ENCODE assay signal across 1 cellular context in genomic region chr7:94642838-94643653, GRCh38.
TF ChIP-seq lines count a peak whose summit lies in the region.

No MANE protein-coding gene starts in this region.

TF ChIP-seq in HepG2, 621 proteins besides CTCF, POLR2A, EP300 and RAD21 (continued from another document and continues in another):
- TF ChIP-seq TAF1 (CRISPR knock-in tag; IDR thresholded peaks at IDR 0.05) (0 out of 2 replicates have a peak, but pooled peaks have one; percentile 29), ZSCAN29 (CRISPR knock-in tag; conservative IDR thresholded peaks at IDR 0.05) (peak; percentile 78; the same call in 1 of the 2 replicates), ZNF180 (CRISPR knock-in tag; IDR thresholded peaks at IDR 0.05; ENCODE audit: borderline replicate concordance, low read depth) (no peak), NFIB (CRISPR knock-in tag; IDR thresholded peaks at IDR 0.05; ENCODE audit: borderline replicate concordance) (no peak), SP140L (CRISPR knock-in tag; IDR thresholded peaks at IDR 0.05; ENCODE audit: borderline replicate concordance) (no peak), NR2F1 (CRISPR knock-in tag; IDR thresholded peaks at IDR 0.05) (peak in 1 of 2 experiments; percentile 56; a peak in 1 of 4 replicates), HNRNPUL1 (IDR thresholded peaks at IDR 0.05; ENCODE audit: low read depth, low read length) (no peak), ESRRA (CRISPR knock-in tag; IDR thresholded peaks at IDR 0.05; ENCODE audit: low read depth) (peak; percentile 52; the same call in 1 of the 2 replicates), MTA1 (CRISPR knock-in tag; IDR thresholded peaks at IDR 0.05; ENCODE audit: borderline replicate concordance) (peak; percentile 57; the same call in 1 of the 2 replicates), HMG20A (CRISPR knock-in tag; IDR thresholded peaks at IDR 0.05; ENCODE audit: borderline replicate concordance) (peak; percentile 98), ZNF121 (CRISPR knock-in tag; IDR thresholded peaks at IDR 0.05) (peak; percentile 77), KLF12 (CRISPR knock-in tag; IDR thresholded peaks at IDR 0.05; ENCODE audit: borderline replicate concordance) (no peak), SALL1 (CRISPR knock-in tag; IDR thresholded peaks at IDR 0.05) (peak; percentile 96), ZNF251 (CRISPR knock-in tag; IDR thresholded peaks at IDR 0.05) (no peak), ZBTB33 (CRISPR knock-in tag; IDR thresholded peaks at IDR 0.05) (no peak), NFKBIZ (CRISPR knock-in tag; IDR thresholded peaks at IDR 0.05) (peak; percentile 88; the same call in 1 of the 2 replicates), TRAFD1 (CRISPR knock-in tag; IDR thresholded peaks at IDR 0.05; ENCODE audit: borderline replicate concordance) (no peak), ZNF34 (CRISPR knock-in tag; IDR thresholded peaks at IDR 0.05; ENCODE audit: borderline replicate concordance) (no peak), ZNF672 (CRISPR knock-in tag; IDR thresholded peaks at IDR 0.05) (no peak), ZNF275 (CRISPR knock-in tag; IDR thresholded peaks at IDR 0.05; ENCODE audit: borderline replicate concordance) (no peak), BRF2 (CRISPR knock-in tag; IDR thresholded peaks at IDR 0.05) (no peak), SOX6 (IDR thresholded peaks at IDR 0.05) (no peak), SOX6 (CRISPR knock-in tag; IDR thresholded peaks at IDR 0.05) (peak; percentile 94), ZBTB7A (CRISPR knock-in tag; IDR thresholded peaks at IDR 0.05) (no peak), ZNF484 (CRISPR knock-in tag; IDR thresholded peaks at IDR 0.05; ENCODE audit: borderline replicate concordance, low read depth) (no peak), DPF2 (CRISPR knock-in tag; IDR thresholded peaks at IDR 0.05; ENCODE audit: borderline replicate concordance, low read depth) (peak; percentile 98), TERF1 (CRISPR knock-in tag; IDR thresholded peaks at IDR 0.05) (no peak), NCOA1 (CRISPR knock-in tag; IDR thresholded peaks at IDR 0.05) (peak; percentile 65; the same call in 1 of the 2 replicates), ZNF136 (CRISPR knock-in tag; IDR thresholded peaks at IDR 0.05; ENCODE audit: low read depth) (0 out of 2 replicates have a peak, but pooled peaks have one; percentile 35), ZNF644 (CRISPR knock-in tag; IDR thresholded peaks at IDR 0.05; ENCODE audit: low read depth) (peak; percentile 70), NCOR1 (IDR thresholded peaks at IDR 0.05; ENCODE audit: borderline replicate concordance, low read length) (peak; percentile 62), FOXJ3 (CRISPR knock-in tag; IDR thresholded peaks at IDR 0.05; ENCODE audit: borderline replicate concordance) (peak; percentile 98), EHMT2 (IDR thresholded peaks at IDR 0.05; ENCODE audit: borderline replicate concordance, low read depth, low read length) (peak; percentile 89; the same call in 1 of the 2 replicates), ZNF343 (CRISPR knock-in tag; IDR thresholded peaks at IDR 0.05) (peak; percentile 73; the same call in 1 of the 2 replicates), ZNF556 (CRISPR knock-in tag; IDR thresholded peaks at IDR 0.05; ENCODE audit: borderline replicate concordance) (peak; percentile 59; the same call in 1 of the 2 replicates), SOX13 (IDR thresholded peaks at IDR 0.05) (0 out of 2 replicates have a peak, but pooled peaks have one; percentile 38), SOX13 (CRISPR knock-in tag; conservative IDR thresholded peaks at IDR 0.05 in 1 of 2, IDR thresholded peaks at IDR 0.05 in 1 of 2) (peak in 1 of 2 experiments; percentile 94; a peak in 2 of 4 replicates), GATAD1 (CRISPR knock-in tag; IDR thresholded peaks at IDR 0.05) (0 out of 2 replicates have a peak, but pooled peaks have one; percentile 25), HNF1A (IDR thresholded peaks at IDR 0.05; ENCODE audit: low read depth) (peak; percentile 51; the same call in 1 of the 2 replicates), HNF1A (CRISPR knock-in tag; IDR thresholded peaks at IDR 0.05; ENCODE audit: borderline replicate concordance) (peak; percentile 88), ZFP82 (CRISPR knock-in tag; IDR thresholded peaks at IDR 0.05; ENCODE audit: borderline replicate concordance) (no peak), ZSCAN30 (CRISPR knock-in tag; IDR thresholded peaks at IDR 0.05) (0 out of 2 replicates have a peak, but pooled peaks have one; percentile 27), ZMAT3 (CRISPR knock-in tag; conservative IDR thresholded peaks at IDR 0.05) (no peak), ZMAT5 (CRISPR knock-in tag; IDR thresholded peaks at IDR 0.05; ENCODE audit: borderline replicate concordance, low read depth) (no peak), JUN (CRISPR knock-in tag; IDR thresholded peaks at IDR 0.05) (no peak; the same call in 1 of the 2 replicates), ZBTB49 (CRISPR knock-in tag; IDR thresholded peaks at IDR 0.05; ENCODE audit: borderline replicate concordance) (no peak), CREM (IDR thresholded peaks at IDR 0.05) (peak; percentile 95), CREM (CRISPR knock-in tag; IDR thresholded peaks at IDR 0.05) (no peak), THAP8 (CRISPR knock-in tag; IDR thresholded peaks at IDR 0.05; ENCODE audit: borderline replicate concordance) (no peak), ZNF639 (CRISPR knock-in tag; conservative IDR thresholded peaks at IDR 0.05) (0 out of 2 replicates have a peak, but pooled peaks have one; percentile 32), NR2C2 (CRISPR knock-in tag; IDR thresholded peaks at IDR 0.05; ENCODE audit: borderline replicate concordance) (peak; percentile 58; the same call in 1 of the 2 replicates)
